16 cellular contexts compared by ENCODE assay signal in genomic region chr11:33543823-33544222, GRCh38.
"Had no signal": no experiment of that assay in that cellular context is flagged by ENCODE, and none has a peak within 500 bp of the region (broad histone marks: within the 10 kb centered on the region; RNA-seq: fewer than 3 reads in every experiment).

No MANE protein-coding gene starts in this region.

- H3K27ac Mint-ChIP-seq: activated B cell treated with CpG ODN at 0.5 μM for 24 hours; activated CD4-positive, alpha-beta T cell treated with anti-CD3 and anti-CD28 coated beads, Interleukin-2, amount 10 ng/mL, durations not matched to agents 24 days and 14 days; activated naive CD4-positive, alpha-beta T cell treated with anti-CD3 and anti-CD28 coated beads, Interleukin-2, amount 50 U/mL, for 24 hours; activated T-helper 17 cell treated with anti-CD3 and anti-CD28 coated beads, Interleukin-2, amount 50 U/mL, for 72 hours; endodermal cell; stimulated activated memory B cell treated with anti-CD40 and anti-IgM and Interleukin-4, amounts not matched to agents 10 μg/mL and 1 μg/mL and 100 μg/mL, for 72 hours; T-helper 1 cell treated with Interleukin-12 subunit alpha and Interleukin-12 subunit beta and Interleukin-4 antibody, amounts not matched to agents 30 μg/mL and 1 μg/mL, for 36 hours had no signal

- DNase-seq: activated B cell treated with CpG ODN at 0.5 μM for 24 hours; activated CD4-positive, alpha-beta T cell treated with anti-CD3 and anti-CD28 coated beads, Interleukin-2, amount 10 ng/mL, durations not matched to agents 24 days and 14 days; amniotic stem cell; brain microvascular endothelial cell; cerebellar nuclear complex; endodermal cell; gastrocnemius medialis; naive thymus-derived CD8-positive, alpha-beta T cell; transverse colon had no signal

- H3K36me3 Mint-ChIP-seq: activated naive CD4-positive, alpha-beta T cell treated with anti-CD3 and anti-CD28 coated beads, Interleukin-2, amount 50 U/mL, for 24 hours; naive thymus-derived CD8-positive, alpha-beta T cell; stimulated activated memory B cell treated with anti-CD40 and anti-IgM and Interleukin-4, amounts not matched to agents 10 μg/mL and 1 μg/mL and 100 μg/mL, for 72 hours had no signal

- H3K4me1 ChIP-seq: gastrocnemius medialis, right atrium auricular region, transverse colon had no signal

- H3K4me3 Mint-ChIP-seq: activated B cell treated with CpG ODN at 0.5 μM for 24 hours; activated CD4-positive, alpha-beta T cell treated with anti-CD3 and anti-CD28 coated beads, Interleukin-2, amount 10 ng/mL, durations not matched to agents 24 days and 14 days; activated naive CD4-positive, alpha-beta T cell treated with anti-CD3 and anti-CD28 coated beads, Interleukin-2, amount 50 U/mL, for 24 hours; activated T-helper 17 cell treated with anti-CD3 and anti-CD28 coated beads, Interleukin-2, amount 50 U/mL, for 72 hours; endodermal cell; naive thymus-derived CD8-positive, alpha-beta T cell; stimulated activated memory B cell treated with anti-CD40 and anti-IgM and Interleukin-4, amounts not matched to agents 10 μg/mL and 1 μg/mL and 100 μg/mL, for 72 hours; T-helper 1 cell treated with Interleukin-12 subunit alpha and Interleukin-12 subunit beta and Interleukin-4 antibody, amounts not matched to agents 30 μg/mL and 1 μg/mL, for 36 hours had no signal

- H3K9me3 Mint-ChIP-seq: activated B cell treated with CpG ODN at 0.5 μM for 24 hours; activated CD4-positive, alpha-beta T cell treated with anti-CD3 and anti-CD28 coated beads, Interleukin-2, amount 10 ng/mL, durations not matched to agents 24 days and 14 days; activated naive CD4-positive, alpha-beta T cell treated with anti-CD3 and anti-CD28 coated beads, Interleukin-2, amount 50 U/mL, for 24 hours; activated T-helper 17 cell treated with anti-CD3 and anti-CD28 coated beads, Interleukin-2, amount 50 U/mL, for 72 hours; endodermal cell; naive thymus-derived CD8-positive, alpha-beta T cell; stimulated activated memory B cell treated with anti-CD40 and anti-IgM and Interleukin-4, amounts not matched to agents 10 μg/mL and 1 μg/mL and 100 μg/mL, for 72 hours; T-helper 1 cell treated with Interleukin-12 subunit alpha and Interleukin-12 subunit beta and Interleukin-4 antibody, amounts not matched to agents 30 μg/mL and 1 μg/mL, for 36 hours had no signal

- H3K27me3 ChIP-seq: brain microvascular endothelial cell, gastrocnemius medialis, right atrium auricular region had no signal

- H3K9me3 ChIP-seq: gastrocnemius medialis, right atrium auricular region, transverse colon had no signal

- ATAC-seq: activated T-helper 17 cell treated with anti-CD3 and anti-CD28 coated beads, Interleukin-2, amount 50 U/mL, for 72 hours; esophagus mucosa; gastrocnemius medialis; naive thymus-derived CD8-positive, alpha-beta T cell; stimulated activated memory B cell treated with anti-CD40 and anti-IgM and Interleukin-4, amounts not matched to agents 10 μg/mL and 1 μg/mL and 100 μg/mL, for 72 hours had no signal

- H3K4me1 Mint-ChIP-seq: activated B cell treated with CpG ODN at 0.5 μM for 24 hours; activated naive CD4-positive, alpha-beta T cell treated with anti-CD3 and anti-CD28 coated beads, Interleukin-2, amount 50 U/mL, for 24 hours; activated T-helper 17 cell treated with anti-CD3 and anti-CD28 coated beads, Interleukin-2, amount 50 U/mL, for 72 hours; endodermal cell; stimulated activated memory B cell treated with anti-CD40 and anti-IgM and Interleukin-4, amounts not matched to agents 10 μg/mL and 1 μg/mL and 100 μg/mL, for 72 hours had no signal

- H3K36me3 ChIP-seq: gastrocnemius medialis, right atrium auricular region, transverse colon had no signal

- H3K4me3 ChIP-seq: gastrocnemius medialis, lung, right atrium auricular region, transverse colon had no signal

- H3K27ac ChIP-seq: brain microvascular endothelial cell, gastrocnemius medialis, right atrium auricular region, transverse colon had no signal
